Comparison of ENCODE assay signal across 9 cellular contexts in the genomic region with DNA sequence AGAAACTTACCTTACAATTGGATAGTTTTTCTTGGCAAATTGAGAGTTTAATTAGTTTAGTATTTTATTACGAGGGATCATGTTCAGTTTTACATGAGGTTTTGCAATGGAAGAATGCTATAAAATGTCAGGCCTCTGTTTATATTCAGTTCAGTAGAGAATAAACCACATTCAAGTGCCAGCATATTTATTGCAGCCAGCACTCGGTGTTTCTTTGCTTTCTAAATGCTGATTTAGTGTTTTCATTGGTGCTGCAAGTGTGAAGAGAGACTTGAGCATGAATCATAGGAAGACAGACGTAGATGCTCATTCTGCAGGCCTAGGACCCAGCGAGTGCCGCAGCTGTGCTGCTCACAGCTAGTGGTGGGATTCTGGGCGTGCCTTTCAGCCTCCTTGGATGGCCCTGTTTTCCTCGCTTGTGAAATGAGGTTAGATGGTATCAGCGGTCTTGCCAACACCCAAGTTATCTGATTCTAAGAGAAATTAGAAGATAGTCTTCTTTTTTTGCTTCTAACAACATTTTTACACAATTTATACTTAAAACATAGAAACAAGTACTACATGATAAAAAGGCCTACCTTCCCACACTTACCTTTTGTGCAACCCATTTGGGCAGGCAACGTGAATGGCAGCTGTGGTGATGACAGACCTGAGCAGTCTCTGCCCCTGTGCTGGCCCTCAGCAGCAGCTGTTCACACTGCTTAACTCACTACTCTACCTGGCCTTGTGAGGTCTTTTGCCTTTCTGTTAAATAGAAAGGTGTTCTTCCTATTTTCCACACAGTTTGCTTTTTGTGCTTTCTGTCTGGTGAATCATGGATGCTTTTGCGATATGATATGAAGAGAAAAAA. TPM values are rescaled to one million over a fixed set of nuclear protein-coding genes. Genes with fewer than 3 reads are reported as not detected.
DNase-seq lines count a peak whose midpoint lies in the region; ATAC-seq, FAIRE-seq and TF ChIP-seq lines count a peak whose summit lies in the region.
"Had no signal": no experiment of that assay in that cellular context is flagged by ENCODE, and none has a peak within 500 bp of the region (broad histone marks: within the 10 kb centered on the region; RNA-seq: fewer than 3 reads in every experiment).

No MANE protein-coding gene starts in this region.

- TF ChIP-seq EP300 in A549 (IDR thresholded peaks at IDR 0.05) = no peak

- H2AFZ ChIP-seq in mesenchymal stem cell (ENCODE audit: low read depth, low read length) = no peak overlapping the region
- no peak overlapping the region for H2AFZ ChIP-seq in neural progenitor cell (replicated peaks)

- intact Hi-C loops in heart right ventricle (cut with DNase I) = loop anchor here in 1 of 10 donors (5.0 kb wide), 1 partner anchor 62 kb away; no protein-coding TSS in a partner anchor

- H4K8ac ChIP-seq in mesenchymal stem cell (ENCODE audit: low read length) = peak overlapping the region; percentile 29

- H3K4me2 ChIP-seq in A549 (no peak overlapping the region), mesenchymal stem cell (ENCODE audit: low read length, poor library complexity, severe bottlenecking) (no peak overlapping the region), neural progenitor cell (no peak overlapping the region)

- H3K14ac ChIP-seq in mesenchymal stem cell (ENCODE audit: low read length in 2 of 2) = peak overlapping the region in 1 of 2 experiments; percentile 92

- H2BK12ac ChIP-seq in mesenchymal stem cell (ENCODE audit: low read length in 2 of 2) = peak overlapping the region; percentile 51 to 85

- no peak overlapping the region for H3K27ac Mint-ChIP-seq in neural progenitor cell

- ATAC-seq in A549 = no peak
- no peak for ATAC-seq in heart right ventricle

- peaks cover 30% of the 10 kb centered on the region for H3K4me1 Mint-ChIP-seq in neural progenitor cell

- H3K27me3 ChIP-seq in mesenchymal stem cell (ENCODE audit: control insufficient read depth in 1 of 2, insufficient read depth in 1 of 2, low read length in 2 of 2) = no peaks in the 10 kb centered on the region
- H3K27me3 ChIP-seq in neural progenitor cell = no peaks in the 10 kb centered on the region
- no peaks in the 10 kb centered on the region for H3K27me3 ChIP-seq in heart right ventricle

- TF ChIP-seq CTCF in A549 (IDR thresholded peaks at IDR 0.05) = no peak
- TF ChIP-seq CTCF in LNCaP clone FGC (IDR thresholded peaks at IDR 0.05; ENCODE audit: control insufficient read depth, extremely low read depth, insufficient read depth) = no peak
- TF ChIP-seq CTCF in neural progenitor cell (IDR thresholded peaks at IDR 0.05) = no peak
- no peak for TF ChIP-seq CTCF in heart right ventricle (IDR thresholded peaks at IDR 0.05)

- H2BK5ac ChIP-seq in mesenchymal stem cell (ENCODE audit: low read depth, low read length, poor library complexity, severe bottlenecking) = no peak overlapping the region

- peaks cover 2% of the 10 kb centered on the region for H3K36me3 Mint-ChIP-seq in neural progenitor cell

- 88% methylated on average over 10 of the region's 10 CpGs for WGBS in A549 (ENCODE audit: missing lambda C conversion rate)
- 25% methylated on average over 8 of the region's 10 CpGs for WGBS in mesenchymal stem cell
- 86 to 88% methylated on average over 10 of the region's 10 CpGs for WGBS in heart right ventricle, 2 donors

- POLR2A ChIA-PET in A549 (lab: Yijun Ruan, JAX) = interaction anchor here (1.0 to 1.2 kb wide), 2 partner anchors 61 to 258 kb away, joined by 3 read pairs; partner anchors contain the start of gene DMXL1

- H4K20me1 ChIP-seq in neural progenitor cell (ENCODE audit: low read depth) = no peaks in the 10 kb centered on the region

- peak overlapping the region in 1 of 2 experiments; percentile 30; a peak in 2 of 6 replicates for H3K27ac ChIP-seq in A549
- H3K27ac ChIP-seq in mesenchymal stem cell (ENCODE audit: low read length, poor library complexity, severe bottlenecking) = peak overlapping the region; percentile 48
- no peak overlapping the region for H3K27ac ChIP-seq in neural progenitor cell
- H3K27ac ChIP-seq in heart right ventricle = peak overlapping the region in 1 of 10 donors; percentile 84

- no peaks in the 10 kb centered on the region for H3F3A ChIP-seq in neural progenitor cell (ENCODE audit: low read depth)

- peak overlapping the region; percentile 50 to 95 for H3K18ac ChIP-seq in mesenchymal stem cell (ENCODE audit: low read depth in 1 of 2, low read length in 2 of 2)

- peak overlapping the region; percentile 63 for H2AK5ac ChIP-seq in mesenchymal stem cell (ENCODE audit: low read length, severe bottlenecking)

- no peak overlapping the region for H3K23ac ChIP-seq in mesenchymal stem cell (ENCODE audit: low read length in 2 of 2)

- H2BK15ac ChIP-seq in mesenchymal stem cell (ENCODE audit: low read depth, poor library complexity, severe bottlenecking) = peak overlapping the region; percentile 62

- no peak overlapping the region for H3K4me3 Mint-ChIP-seq in neural progenitor cell

- H3K4me3 ChIP-seq in A549 (no peak overlapping the region), LNCaP clone FGC (ENCODE audit: low read depth, low read length) (no peak overlapping the region), mesenchymal stem cell (ENCODE audit: insufficient read depth in 1 of 2, low read depth in 1 of 2, low read length in 2 of 2) (no peak overlapping the region), neural progenitor cell (no peak overlapping the region), heart right ventricle (no peak overlapping the region)

- H2BK120ac ChIP-seq in mesenchymal stem cell (ENCODE audit: low read depth, low read length) = no peak overlapping the region

- peaks cover 2% of the 10 kb centered on the region for H3K27me3 Mint-ChIP-seq in neural progenitor cell (ENCODE audit: insufficient read depth, low read depth)

- no peak for TF ChIP-seq POLR2A in A549 (IDR thresholded peaks at IDR 0.05; ENCODE audit: low read length)

- H3K36me3 ChIP-seq in mesenchymal stem cell (ENCODE audit: control insufficient read depth in 1 of 2, insufficient read depth in 2 of 2, low read depth in 1 of 2, low read length in 2 of 2) (no peaks in the 10 kb centered on the region), neural progenitor cell (no peaks in the 10 kb centered on the region), heart right ventricle (no peaks in the 10 kb centered on the region)

- H3K79me1 ChIP-seq in mesenchymal stem cell (replicated peaks; ENCODE audit: low read length, poor library complexity, severe bottlenecking) = peaks cover 17% of the 10 kb centered on the region

- H3K9me3 ChIP-seq in A549 = no peaks in the 10 kb centered on the region
- H3K9me3 ChIP-seq in mesenchymal stem cell (ENCODE audit: control insufficient read depth, low read length) = no peaks in the 10 kb centered on the region
- no peaks in the 10 kb centered on the region for H3K9me3 ChIP-seq in neural progenitor cell (ENCODE audit: low read depth)
- H3K9me3 ChIP-seq in heart right ventricle = no peaks in the 10 kb centered on the region

- no peaks in the 10 kb centered on the region for H3K9me3 Mint-ChIP-seq in neural progenitor cell

- CTCF ChIA-PET in A549 (lab: Yijun Ruan, JAX) = interaction anchor here (0.6 to 1.5 kb wide), 3 partner anchors 21 to 341 kb away, joined by 4 to 6 read pairs (median 6); partner anchors contain the start of gene DTWD2

- no peak for TF ChIP-seq RAD21 in A549 (conservative IDR thresholded peaks at IDR 0.05 in 1 of 2, IDR thresholded peaks at IDR 0.05 in 1 of 2)

- DNase-seq in A549 (ENCODE audit: low read depth in 1 of 2, low spot score in 1 of 2) (no peak), LNCaP clone FGC (ENCODE audit: low read depth) (peak; percentile 84), mesenchymal stem cell (peak; percentile 92), NCI-H1092 (lab: John Stamatoyannopoulos, UW) (no peak), neural progenitor cell (ENCODE audit: low spot score) (no peak), NOMO-1 treated with DMSO at 0.1 percent for 48 hours (lab: John Stamatoyannopoulos, UW; ENCODE audit: unreplicated experiment) (no peak), heart right ventricle (no peak)
- peak; percentile 85 for DNase-seq in activated effector memory CD4-positive, alpha-beta T cell treated with anti-CD3 and anti-CD28 coated beads, Interleukin-2, amount 50 U/mL, for 16 hours
- DNase-seq: GDM1 had no signal

- peak overlapping the region in 1 of 2 experiments; percentile 32 for H3K4ac ChIP-seq in mesenchymal stem cell (ENCODE audit: low read depth in 1 of 2, low read length in 2 of 2)

- no peaks in the 10 kb centered on the region for H3K79me2 ChIP-seq in neural progenitor cell (ENCODE audit: low read depth)

- H3K9ac ChIP-seq in mesenchymal stem cell (ENCODE audit: low read length) (peak overlapping the region; percentile 37), neural progenitor cell (no peak overlapping the region)

- H3K4me1 ChIP-seq in A549 (peaks cover 56% of the 10 kb centered on the region), mesenchymal stem cell (ENCODE audit: control insufficient read depth, insufficient read depth, low read depth, low read length) (peaks cover 10% of the 10 kb centered on the region), neural progenitor cell (peaks cover 20% of the 10 kb centered on the region), heart right ventricle (peaks cover 0 to 98% (median 6%) of the 10 kb centered on the region in 9 donors)

- peak overlapping the region; percentile 41 for H4K91ac ChIP-seq in mesenchymal stem cell (ENCODE audit: low read length)

- no peak for FAIRE-seq in A549 (lab: Jason Lieb, UNC)

TF ChIP-seq in A549, 52 proteins besides CTCF, POLR2A, EP300 and RAD21 (continues in another document):
- TF ChIP-seq ZNF302 (CRISPR knock-in tag; IDR thresholded peaks at IDR 0.05) (no peak), MAFK (IDR thresholded peaks at IDR 0.05; ENCODE audit: partially characterized antibody) (peak; percentile 40), ESRRA (IDR thresholded peaks at IDR 0.05; ENCODE audit: borderline replicate concordance, low read length) (no peak), E2F6 (IDR thresholded peaks at IDR 0.05; ENCODE audit: borderline replicate concordance, low read depth) (no peak), CHD2 (IDR thresholded peaks at IDR 0.05; ENCODE audit: low read length, partially characterized antibody) (no peak)

RNA-seq across cellular contexts. Expression of gene TNFAIP8, which starts 26.8 kb away (rescaled TPM):
- 30.3 and 35.7 TPM in 2 replicates for polyA plus RNA-seq in A549 (2011; rRNA removed)
- polyA plus RNA-seq in A549 (2012; cell fraction: cytosol; rRNA removed) = 23.2 and 23.9 TPM in 2 replicates
- polyA plus RNA-seq in A549 (2012; cell fraction: nucleus; rRNA removed) = 9.2 and 10.7 TPM in 2 replicates
- polyA plus RNA-seq in A549 (2017; fragmentation: RNase III; extraction: RNeasy Plus Mini Kit Qiagen cat#74134 plus additional on column Dnase treatment) = 33.4 to 35.0 TPM (median 34.9 TPM) in 3 replicates
- polyA minus RNA-seq in A549 (2011; rRNA and poly(A)+ RNA removed) = 10.2 and 13.7 TPM in 2 replicates
- polyA plus RNA-seq in mesenchymal stem cell (2013, experiment 1 of 2) = 14.4 TPM
- polyA plus RNA-seq in mesenchymal stem cell (2013, experiment 2 of 2) = 15.0 TPM
- 35.6 and 40.6 TPM in 2 replicates for total RNA-seq in neural progenitor cell (ENCODE audit: low replicate concordance)
- 10 to 100 TPM in 6 of 10 donors, 1 to 10 TPM in 4; 3.3 to 30.8 (median 10.1) TPM for total RNA-seq in heart right ventricle
- 1 to 10 TPM; 6.1 to 7.4 TPM for polyA plus RNA-seq in heart right ventricle

Comparison
In these comparisons a context has a peak if more than half of its experiments do, and no peak if none do; other contexts are left out.
1. DNase-seq: peak in LNCaP clone FGC (single experiment), activated effector memory CD4-positive, alpha-beta T cell treated with anti-CD3 and anti-CD28 coated beads, Interleukin-2, amount 50 U/mL, for 16 hours (single experiment) and mesenchymal stem cell (single experiment); none in A549 (0 of 2), NCI-H1092 (single experiment), neural progenitor cell (single experiment), NOMO-1 treated with DMSO at 0.1 percent for 48 hours (single experiment) and heart right ventricle (0 of 2).